In the genomic region with DNA sequence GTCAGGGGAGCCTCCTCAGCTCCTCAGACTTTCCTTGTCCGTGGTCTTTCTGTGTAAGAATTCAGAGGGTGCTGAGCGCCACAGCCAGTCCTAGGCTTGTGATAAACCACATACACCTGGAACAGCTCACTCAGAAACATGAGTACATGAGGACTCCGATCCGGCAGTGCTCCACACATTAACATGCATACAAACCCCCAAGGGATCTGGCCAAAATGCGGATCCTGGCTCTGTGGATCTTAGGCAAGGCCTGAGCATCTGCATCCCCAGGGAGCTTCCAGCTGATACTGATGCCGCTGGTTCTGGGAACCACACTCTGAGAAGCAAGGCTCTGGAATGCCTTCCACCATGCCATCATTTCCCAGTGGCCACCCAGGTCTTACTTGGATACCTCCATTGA, we compare ENCODE assay signal across 28 cellular contexts. TPM values are rescaled to one million over a fixed set of nuclear protein-coding genes. Genes with fewer than 3 reads are reported as not detected.
"Had no signal": no experiment of that assay in that cellular context is flagged by ENCODE, and none has a peak within 500 bp of the region (broad histone marks: within the 10 kb centered on the region; RNA-seq: fewer than 3 reads in every experiment).

No MANE protein-coding gene starts in this region.

- H3K27me3 Mint-ChIP-seq: stimulated activated memory B cell treated with anti-CD40 and anti-IgM and Interleukin-4, amounts not matched to agents 10 μg/mL and 1 μg/mL and 100 μg/mL, for 72 hours; stimulated activated naive B cell treated with anti-CD40 and anti-IgM and Interleukin-4, amounts not matched to agents 10 μg/mL and 1 μg/mL and 100 μg/mL, for 72 hours; stimulated activated naive CD8-positive, alpha-beta T cell treated with anti-CD3 and anti-CD28 coated beads, Interleukin-15, amount 100 ng/mL, for 72 hours; stimulated activated naive CD8-positive, alpha-beta T cell treated with anti-CD3 and anti-CD28 coated beads, Interleukin-15, Interleukin-2, amounts not matched to agents 100 ng/mL and 50 ng/mL, for 24 hours had no signal

- H3K36me3 Mint-ChIP-seq: stimulated activated effector memory CD8-positive, alpha-beta T cell treated with anti-CD3 and anti-CD28 coated beads, Interleukin-12 subunit alpha, Interleukin-12 subunit beta, amount 100 ng/mL, for 72 hours; stimulated activated memory B cell treated with anti-CD40 and anti-IgM and Interleukin-4, amounts not matched to agents 10 μg/mL and 1 μg/mL and 100 μg/mL, for 72 hours; stimulated activated naive B cell treated with anti-CD40 and anti-IgM and Interleukin-4, amounts not matched to agents 10 μg/mL and 1 μg/mL and 100 μg/mL, for 72 hours; type B pancreatic cell had no signal

- H3K27ac ChIP-seq: stomach, suprapubic skin, testis, thoracic aorta, thyroid gland, tibial artery, tibial nerve, transverse colon, upper lobe of left lung, upper lobe of right lung, uterus, vagina had no signal

- H3K27ac Mint-ChIP-seq: stimulated activated effector memory CD8-positive, alpha-beta T cell treated with anti-CD3 and anti-CD28 coated beads, Interleukin-12 subunit alpha, Interleukin-12 subunit beta, amount 100 ng/mL, for 72 hours; stimulated activated memory B cell treated with anti-CD40 and anti-IgM and Interleukin-4, amounts not matched to agents 10 μg/mL and 1 μg/mL and 100 μg/mL, for 72 hours; stimulated activated naive B cell treated with anti-CD40 and anti-IgM and Interleukin-4, amounts not matched to agents 10 μg/mL and 1 μg/mL and 100 μg/mL, for 72 hours; stimulated activated naive CD8-positive, alpha-beta T cell treated with anti-CD3 and anti-CD28 coated beads, Interleukin-15, amount 100 ng/mL, for 72 hours; stimulated activated naive CD8-positive, alpha-beta T cell treated with anti-CD3 and anti-CD28 coated beads, Interleukin-15, Interleukin-2, amounts not matched to agents 100 ng/mL and 50 ng/mL, for 24 hours; type B pancreatic cell had no signal

- DNase-seq: stimulated activated CD4-positive, alpha-beta T cell treated with anti-CD3 and anti-CD28 coated beads, Interleukin-2, amount 100 ng/mL, for 48 hours; stimulated activated CD4-positive, alpha-beta T cell treated with anti-CD3 and anti-CD28 coated beads, Interleukin-4, amount 100 ng/mL, for 1 hour; stimulated activated CD4-positive, alpha-beta T cell treated with anti-CD3 and anti-CD28 coated beads, Interleukin-4, amount 100 ng/mL, for 24 hours; stimulated activated CD4-positive, alpha-beta T cell treated with anti-CD3 and anti-CD28 coated beads, Interleukin-4, amount 100 ng/mL, for 4 hours; stimulated activated CD8-positive, alpha-beta memory T cell treated with anti-CD3 and anti-CD28 coated beads, Interleukin-4, amount 100 ng/mL, for 48 hours; stimulated activated naive B cell treated with anti-CD40 and anti-IgM and Interleukin-4, amounts not matched to agents 10 μg/mL and 1 μg/mL and 100 μg/mL, for 72 hours; stimulated activated naive CD4-positive, alpha-beta T cell; stimulated activated naive CD4-positive, alpha-beta T cell treated with Interleukin-2 at 50 U/mL for 16 hours; stimulated activated naive CD8-positive, alpha-beta T cell treated with anti-CD3 and anti-CD28 coated beads, Interleukin-15, amount 100 ng/mL, for 72 hours; stimulated activated naive CD8-positive, alpha-beta T cell treated with anti-CD3 and anti-CD28 coated beads, Interleukin-15, Interleukin-2, amounts not matched to agents 100 U/mL and 50 U/mL, for 24 hours; stomach; substantia nigra; testis; thyroid gland; tibial artery; transverse colon; trophoblast cell; upper lobe of left lung; upper lobe of right lung; uterus had no signal

- H3K4me3 ChIP-seq: stomach, suprapubic skin, testis, thoracic aorta, thyroid gland, tibial artery, tibial nerve, transverse colon, upper lobe of left lung, upper lobe of right lung, uterus, vagina had no signal

- H3K9me3 ChIP-seq: stomach, suprapubic skin, testis, thoracic aorta, thyroid gland, tibial artery, tibial nerve, transverse colon, upper lobe of left lung, upper lobe of right lung, uterus, vagina had no signal

- ATAC-seq: stimulated activated effector memory CD8-positive, alpha-beta T cell treated with anti-CD3 and anti-CD28 coated beads, Interleukin-12 subunit alpha, Interleukin-12 subunit beta, amount 100 ng/mL, for 72 hours; stimulated activated memory B cell treated with anti-CD40 and anti-IgM and Interleukin-4, amounts not matched to agents 10 μg/mL and 1 μg/mL and 100 μg/mL, for 72 hours; stimulated activated naive B cell treated with anti-CD40 and anti-IgM and Interleukin-4, amounts not matched to agents 10 μg/mL and 1 μg/mL and 100 μg/mL, for 72 hours; stimulated activated naive CD8-positive, alpha-beta T cell treated with anti-CD3 and anti-CD28 coated beads, Interleukin-15, amount 100 ng/mL, for 72 hours; stimulated activated naive CD8-positive, alpha-beta T cell treated with anti-CD3 and anti-CD28 coated beads, Interleukin-15, Interleukin-2, amounts not matched to agents 100 U/mL and 50 U/mL, for 24 hours; upper lobe of right lung had no signal

- H3K9me3 Mint-ChIP-seq: stimulated activated memory B cell treated with anti-CD40 and anti-IgM and Interleukin-4, amounts not matched to agents 10 μg/mL and 1 μg/mL and 100 μg/mL, for 72 hours; stimulated activated naive CD8-positive, alpha-beta T cell treated with anti-CD3 and anti-CD28 coated beads, Interleukin-15, Interleukin-2, amounts not matched to agents 100 ng/mL and 50 ng/mL, for 24 hours; type B pancreatic cell had no signal

- H3K4me1 ChIP-seq: suprapubic skin, testis, thyroid gland, tibial artery, tibial nerve, transverse colon, upper lobe of left lung, upper lobe of right lung, uterus, vagina had no signal

- H3K4me3 Mint-ChIP-seq: stimulated activated effector memory CD8-positive, alpha-beta T cell treated with anti-CD3 and anti-CD28 coated beads, Interleukin-12 subunit alpha, Interleukin-12 subunit beta, amount 100 ng/mL, for 72 hours; stimulated activated memory B cell treated with anti-CD40 and anti-IgM and Interleukin-4, amounts not matched to agents 10 μg/mL and 1 μg/mL and 100 μg/mL, for 72 hours; stimulated activated naive B cell treated with anti-CD40 and anti-IgM and Interleukin-4, amounts not matched to agents 10 μg/mL and 1 μg/mL and 100 μg/mL, for 72 hours; stimulated activated naive CD8-positive, alpha-beta T cell treated with anti-CD3 and anti-CD28 coated beads, Interleukin-15, amount 100 ng/mL, for 72 hours; stimulated activated naive CD8-positive, alpha-beta T cell treated with anti-CD3 and anti-CD28 coated beads, Interleukin-15, Interleukin-2, amounts not matched to agents 100 ng/mL and 50 ng/mL, for 24 hours; type B pancreatic cell had no signal

- H3K36me3 ChIP-seq: stomach, suprapubic skin, thoracic aorta, thyroid gland, tibial artery, tibial nerve, transverse colon, upper lobe of left lung, upper lobe of right lung, uterus, vagina had no signal

- H3K4me1 Mint-ChIP-seq: stimulated activated effector memory CD8-positive, alpha-beta T cell treated with anti-CD3 and anti-CD28 coated beads, Interleukin-12 subunit alpha, Interleukin-12 subunit beta, amount 100 ng/mL, for 72 hours; stimulated activated memory B cell treated with anti-CD40 and anti-IgM and Interleukin-4, amounts not matched to agents 10 μg/mL and 1 μg/mL and 100 μg/mL, for 72 hours; stimulated activated naive B cell treated with anti-CD40 and anti-IgM and Interleukin-4, amounts not matched to agents 10 μg/mL and 1 μg/mL and 100 μg/mL, for 72 hours; stimulated activated naive CD8-positive, alpha-beta T cell treated with anti-CD3 and anti-CD28 coated beads, Interleukin-15, amount 100 ng/mL, for 72 hours had no signal

- H3K27me3 ChIP-seq: suprapubic skin, testis, thyroid gland, tibial artery, tibial nerve, transverse colon, upper lobe of left lung, upper lobe of right lung, uterus, vagina had no signal

RNA-seq across cellular contexts. Expression of a gene that starts 20.6 kb away (rescaled TPM):
- total RNA-seq: thoracic aorta, transverse colon, upper lobe of right lung, vagina had no signal
